Comparison of ENCODE assay signal across 4 cellular contexts in genomic region chr18:14503691-14504090, GRCh38. TPM values are rescaled to one million over a fixed set of nuclear protein-coding genes. Genes with fewer than 3 reads are reported as not detected.
"Had no signal": no experiment of that assay in that cellular context is flagged by ENCODE, and none has a peak within 500 bp of the region (broad histone marks: within the 10 kb centered on the region; RNA-seq: fewer than 3 reads in every experiment).

No MANE protein-coding gene starts in this region.

RNA-seq across cellular contexts. Expression of gene POTEC, which starts 39.7 kb away (rescaled TPM):
- total RNA-seq: HepG2, HT-29, IMR-90, K562 had no signal
